8 cellular contexts compared by ENCODE assay signal in the genomic region with DNA sequence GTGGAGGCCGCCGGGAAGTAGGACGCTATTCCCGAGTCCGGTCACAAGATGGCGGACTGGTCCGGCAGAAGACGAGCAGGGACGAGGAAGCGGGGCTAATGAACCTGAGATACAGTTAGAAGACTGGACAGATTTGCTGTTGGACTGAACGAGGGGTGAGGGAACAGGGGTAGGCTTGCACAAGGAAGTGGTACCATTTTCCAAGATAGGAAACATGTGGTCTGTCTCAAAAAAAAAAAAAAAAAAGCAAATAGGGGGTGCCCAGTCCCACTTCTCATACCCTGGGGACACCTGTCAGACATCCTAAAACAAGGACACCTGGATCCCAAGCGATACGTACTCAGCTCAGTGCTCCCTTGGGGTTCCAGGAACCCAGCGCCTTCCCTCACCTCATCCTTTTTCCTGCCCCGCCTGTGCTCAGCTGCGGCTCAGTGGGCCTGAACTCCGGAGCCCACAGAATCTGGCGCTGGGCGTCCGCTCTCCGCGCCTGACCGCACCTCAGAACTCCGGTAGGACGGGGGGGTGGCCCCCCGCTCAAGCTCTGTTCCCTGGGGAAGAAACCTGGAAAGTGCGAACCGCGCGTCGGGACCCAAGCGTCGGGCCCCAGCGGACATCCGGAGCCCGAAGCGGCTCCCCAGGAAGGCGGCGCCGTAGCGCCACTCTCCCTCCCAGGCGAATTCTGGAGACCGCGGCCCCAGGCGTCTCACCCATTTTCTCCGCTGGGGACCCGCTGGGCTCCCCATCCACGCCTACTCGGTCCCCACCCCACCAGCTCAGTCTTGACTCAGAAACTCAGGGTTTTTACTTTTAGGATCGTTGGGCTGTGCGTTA.
DNase-seq lines count a peak whose midpoint lies in the region; ATAC-seq and TF ChIP-seq lines count a peak whose summit lies in the region.

A gene with protein sequence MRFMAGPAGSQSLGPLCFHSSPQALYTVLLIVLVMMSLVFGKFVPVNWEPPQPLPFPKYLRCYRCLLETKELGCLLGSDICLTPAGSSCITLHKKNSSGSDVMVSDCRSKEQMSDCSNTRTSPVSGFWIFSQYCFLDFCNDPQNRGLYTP (minus strand): TSS at position 227 of the 831 bp plus-strand sequence. CDS start 694 bp downstream, outside the sequence.

- no peak within 1 kb of the TSS for H2AFZ ChIP-seq in OCI-LY1 (ENCODE audit: low read length)

- H3K4me2 ChIP-seq in OCI-LY1 (ENCODE audit: low read length): peak within 1 kb of the TSS; percentile 69

- H3K36me3 Mint-ChIP-seq in activated T-cell treated with anti-CD3 and anti-CD28 coated beads, Interleukin-2, amount 50 U/mL, for 24 hours (ENCODE audit: low read depth): peaks cover 17% of the 10 kb centered on the region

- DNase-seq in DMS153 treated with DMSO at 0.1 percent for 48 hours (lab: John Stamatoyannopoulos, UW; ENCODE audit: unreplicated experiment) (peak; percentile 88), erythroblast (lab: John Stamatoyannopoulos, UW) (peak; percentile 81 to 89), middle frontal gyrus (ENCODE audit: extremely low spot score, low spot score) (peak; percentile 63)
- peak; percentile 77 for DNase-seq in activated T-cell treated with anti-CD3 and anti-CD28 coated beads, Interleukin-2, amount 50 U/mL, for 24 hours
- peak in 5 of 6 experiments; percentile 26 to 53 (median 44) for DNase-seq in stimulated activated naive CD4-positive, alpha-beta T cell (lab: John Stamatoyannopoulos, UW)

- peak; percentile 15 for TF ChIP-seq POLR2A in erythroblast (IDR thresholded peaks at IDR 0.05; ENCODE audit: low read length)

- no peaks in the 10 kb centered on the region for H3K79me2 ChIP-seq in OCI-LY1 (ENCODE audit: insufficient read depth, low read length)

- no peaks in the 10 kb centered on the region for H4K20me1 ChIP-seq in OCI-LY1 (ENCODE audit: insufficient read depth, low read length)

- H3K36me3 ChIP-seq in HUES6 (ENCODE audit: control insufficient read depth, insufficient read depth, low read length) (no peaks in the 10 kb centered on the region; the same call in 1 of the 2 replicates), OCI-LY1 (ENCODE audit: insufficient read depth, low read length) (peaks cover 5% of the 10 kb centered on the region; the same call in 1 of the 2 replicates)

- H3K9ac ChIP-seq in HUES6 (ENCODE audit: low read length) (peak within 1 kb of the TSS; percentile 28), OCI-LY1 (ENCODE audit: low read length) (peak within 1 kb of the TSS; percentile 30; the same call in 1 of the 2 replicates)

- no peak for ATAC-seq in HG02852 (IDR thresholded peaks at IDR 0.05; ENCODE audit: unreplicated experiment)

- peak; percentile 52 for TF ChIP-seq CTCF in OCI-LY1 (IDR thresholded peaks at IDR 0.05; ENCODE audit: low read length)

- peaks cover 8% of the 10 kb centered on the region for H3K4me1 ChIP-seq in HUES6 (ENCODE audit: control insufficient read depth, insufficient read depth, low read length)
- peaks cover 16% of the 10 kb centered on the region for H3K4me1 ChIP-seq in OCI-LY1 (ENCODE audit: insufficient read depth, low read length, severe bottlenecking)

- peak within 1 kb of the TSS; percentile 79 for H3K4me3 Mint-ChIP-seq in activated T-cell treated with anti-CD3 and anti-CD28 coated beads, Interleukin-2, amount 50 U/mL, for 24 hours

- peaks cover 17% of the 10 kb centered on the region for H3K27me3 ChIP-seq in HUES6 (ENCODE audit: control insufficient read depth, insufficient read depth, low read length)
- no peaks in the 10 kb centered on the region for H3K27me3 ChIP-seq in OCI-LY1 (ENCODE audit: insufficient read depth, low read length)

- H3F3A ChIP-seq in OCI-LY1 (ENCODE audit: insufficient read depth, low read length): no peaks in the 10 kb centered on the region

- peak within 1 kb of the TSS; percentile 75 for H3K27ac Mint-ChIP-seq in activated T-cell treated with anti-CD3 and anti-CD28 coated beads, Interleukin-2, amount 50 U/mL, for 24 hours

- H3K4me3 ChIP-seq in HUES6 (ENCODE audit: low read depth, low read length) (peak within 1 kb of the TSS; percentile 60), OCI-LY1 (ENCODE audit: low read depth, low read length, poor library complexity, severe bottlenecking) (peak within 1 kb of the TSS; percentile 49)

- no peaks in the 10 kb centered on the region for H3K9me3 ChIP-seq in HUES6 (ENCODE audit: control insufficient read depth, insufficient read depth, low read depth, low read length)
- H3K9me3 ChIP-seq in OCI-LY1 (ENCODE audit: low read length): no peaks in the 10 kb centered on the region

- peaks cover 20% of the 10 kb centered on the region for H3K4me1 Mint-ChIP-seq in activated T-cell treated with anti-CD3 and anti-CD28 coated beads, Interleukin-2, amount 50 U/mL, for 24 hours (ENCODE audit: low read depth)

- H3K27me3 Mint-ChIP-seq in activated T-cell treated with anti-CD3 and anti-CD28 coated beads, Interleukin-2, amount 50 U/mL, for 24 hours: no peaks in the 10 kb centered on the region

- H3K27ac ChIP-seq in HUES6 (ENCODE audit: low read depth, low read length) (no peak within 1 kb of the TSS), OCI-LY1 (ENCODE audit: low read depth, low read length, poor library complexity, severe bottlenecking) (no peak within 1 kb of the TSS)

- no peaks in the 10 kb centered on the region for H3K9me2 ChIP-seq in OCI-LY1 (ENCODE audit: low read depth, low read length)

- H3K9me3 Mint-ChIP-seq in activated T-cell treated with anti-CD3 and anti-CD28 coated beads, Interleukin-2, amount 50 U/mL, for 24 hours: no peaks in the 10 kb centered on the region
